In the genomic region with DNA sequence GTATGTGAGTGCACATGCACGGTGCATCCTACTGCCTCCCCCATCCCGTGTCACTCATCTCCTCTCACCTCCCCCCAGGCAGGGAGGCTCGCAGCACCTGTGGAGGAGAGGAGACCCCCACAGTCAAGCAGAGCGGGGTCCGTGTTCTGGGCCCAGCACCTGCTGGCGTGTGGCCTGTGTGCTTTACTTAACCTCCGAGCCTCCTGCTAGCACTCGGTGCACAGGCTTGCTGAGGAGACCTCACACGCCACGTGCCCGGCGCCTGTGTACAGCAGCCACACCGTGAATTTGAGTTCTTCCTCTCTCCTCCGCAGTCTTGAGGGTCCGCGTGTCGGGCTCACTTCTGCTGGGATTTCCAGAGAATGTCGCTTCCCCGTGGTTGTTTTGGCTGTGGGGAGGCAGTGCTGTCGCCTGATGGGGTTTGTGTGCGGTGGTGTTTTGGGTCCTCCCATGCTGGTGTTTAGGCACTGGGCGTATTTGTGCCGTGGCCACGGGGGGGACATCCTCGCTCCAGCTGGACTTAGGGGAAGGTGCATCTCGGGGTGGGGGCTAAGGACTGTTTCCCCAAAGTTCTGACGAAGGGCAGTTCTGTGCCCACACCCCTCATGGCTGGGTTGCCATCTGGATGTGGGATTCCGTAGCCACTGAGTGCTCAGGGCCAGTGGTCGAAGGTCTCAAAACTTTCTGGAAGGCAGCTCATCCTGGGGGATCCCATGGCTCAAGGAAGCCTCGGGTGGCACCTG, we compare ENCODE assay signal across 8 cellular contexts. TPM values are rescaled to one million over a fixed set of nuclear protein-coding genes. Genes with fewer than 3 reads are reported as not detected.
DNase-seq lines count a peak whose midpoint lies in the region; ATAC-seq and TF ChIP-seq lines count a peak whose summit lies in the region.
"Had no signal": no experiment of that assay in that cellular context is flagged by ENCODE, and none has a peak within 500 bp of the region (broad histone marks: within the 10 kb centered on the region; RNA-seq: fewer than 3 reads in every experiment).

No MANE protein-coding gene starts in this region.

- H3K36me3 ChIP-seq in NT2/D1 (ENCODE audit: insufficient read depth, insufficient read length, low read length) (no peaks in the 10 kb centered on the region), lower lobe of right lung (no peaks in the 10 kb centered on the region)

- peak overlapping the region; percentile 49 for H3K27ac ChIP-seq in lower lobe of right lung
- H3K27ac ChIP-seq in temporal lobe (ENCODE audit: low read depth, low read length): peak overlapping the region; percentile 84

- H3K4me3 ChIP-seq in NT2/D1 (ENCODE audit: insufficient read length, low read depth) (peak overlapping the region; percentile 45), lower lobe of right lung (peak overlapping the region; percentile 54)

- no peak for DNase-seq in NT2/D1 (ENCODE audit: low read depth, low spot score)
- peak; percentile 16 for DNase-seq in astrocyte of the hippocampus (ENCODE audit: low read depth, low spot score)
- DNase-seq in lower lobe of right lung: peak; percentile 43
- no peak for DNase-seq in OCI-M2 (lab: John Stamatoyannopoulos, UW; ENCODE audit: unreplicated experiment)
- no peak for DNase-seq in NCI-H345 (lab: John Stamatoyannopoulos, UW)

- H3K4me1 ChIP-seq in NT2/D1 (ENCODE audit: insufficient read depth, insufficient read length) (peaks cover 22% of the 10 kb centered on the region), lower lobe of right lung (peaks cover 6% of the 10 kb centered on the region)

- no peak for TF ChIP-seq CTCF in lower lobe of right lung (IDR thresholded peaks at IDR 0.05)

- intact Hi-C loops in lower lobe of right lung (cut with DNase I): no loop called here

- peak in 1 of 2 donors; percentile 9 for ATAC-seq in lower lobe of right lung
- no peak for ATAC-seq in HG02973 (IDR thresholded peaks at IDR 0.05; ENCODE audit: unreplicated experiment)

- peak overlapping the region; percentile 75 for H3K9ac ChIP-seq in NT2/D1 (ENCODE audit: insufficient read length, low read depth)

- H3K9me3 ChIP-seq in NT2/D1 (ENCODE audit: insufficient read depth, low read length) (peaks cover 12% of the 10 kb centered on the region; the same call in 1 of the 2 replicates), lower lobe of right lung (no peaks in the 10 kb centered on the region)

- H3K27me3 ChIP-seq in NT2/D1 (ENCODE audit: insufficient read depth, insufficient read length) (no peaks in the 10 kb centered on the region), lower lobe of right lung (ENCODE audit: low read depth) (peaks cover 5% of the 10 kb centered on the region)

RNA-seq across cellular contexts. Expression of gene TMEM255B, which starts 34.8 kb away (rescaled TPM):
- 21.5 TPM for total RNA-seq in lower lobe of right lung
- under 0.01 TPM for total RNA-seq in temporal lobe

RNA-seq across cellular contexts. Expression of gene GRK1, which starts 57.2 kb away (rescaled TPM):
- not detected for total RNA-seq in lower lobe of right lung
- 1.2 TPM for total RNA-seq in temporal lobe
- total RNA-seq: M059J had no signal

Comparison
In these comparisons a context has a peak if more than half of its experiments do, and no peak if none do; other contexts are left out.
1. DNase-seq: peak in astrocyte of the hippocampus (single experiment) and lower lobe of right lung (single experiment); none in NT2/D1 (single experiment), OCI-M2 (single experiment) and NCI-H345 (single experiment).
2. RNA of gene TMEM255B, which starts 34.8 kb away (total RNA-seq): 21.5 TPM in lower lobe of right lung (single experiment); under 0.01 TPM in temporal lobe (single experiment); every median in the first group is over 10 times any median in the second.